In the genomic region with DNA sequence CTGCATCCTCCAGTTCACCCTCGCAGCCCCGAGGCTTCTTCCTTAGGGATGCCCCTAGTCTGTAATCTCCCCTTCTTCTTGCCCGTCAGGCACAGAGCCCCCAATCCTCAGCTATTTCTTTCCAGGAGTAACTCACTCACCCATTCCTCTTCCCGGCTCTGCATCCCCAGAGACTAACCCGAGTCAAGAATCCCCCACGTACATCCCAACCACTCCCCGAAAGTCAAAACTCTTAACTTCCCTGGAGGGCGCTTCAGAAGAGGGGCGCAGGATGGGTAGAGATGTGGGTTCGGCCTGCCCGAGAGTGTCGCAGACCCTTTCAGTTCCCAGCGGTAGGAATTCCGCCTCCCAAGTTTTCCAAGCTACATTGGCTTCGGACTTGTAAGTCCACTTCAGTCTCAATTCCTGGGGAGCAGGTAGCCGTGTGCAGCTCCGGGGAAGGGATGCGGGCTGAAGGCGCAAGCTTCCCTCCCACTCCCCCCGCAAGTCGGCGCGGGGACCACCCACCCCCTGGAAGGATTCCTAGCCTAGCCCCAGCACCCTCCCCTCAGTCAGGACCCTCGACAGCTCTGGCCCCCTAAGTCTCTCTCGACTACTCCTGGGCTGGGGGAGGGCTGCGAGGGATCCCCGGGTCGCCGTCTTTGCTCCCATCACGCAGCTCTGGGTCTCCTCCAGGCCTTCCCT, we compare ENCODE assay signal across 1 cellular context.
TF ChIP-seq lines count a peak whose summit lies in the region.

No MANE protein-coding gene starts in this region.

TF ChIP-seq in GM12891, 5 proteins besides CTCF, POLR2A, EP300 and RAD21:
- TF ChIP-seq PAX5 (IDR thresholded peaks at IDR 0.05; ENCODE audit: insufficient read depth, low read length, severe bottlenecking) (no peak), POLR2AphosphoS5 (IDR thresholded peaks at IDR 0.05; ENCODE audit: low read depth, low read length) (no peak), POU2F2 (IDR thresholded peaks at IDR 0.05; ENCODE audit: low read depth, low read length) (no peak), TAF1 (IDR thresholded peaks at IDR 0.05; ENCODE audit: low read depth, low read length) (no peak), SPI1 (IDR thresholded peaks at IDR 0.05; ENCODE audit: low read depth, low read length) (no peak)
TF ChIP-seq in GM12891: peak in this region for 0.
